Comparison of ENCODE assay signal across 8 cellular contexts in the genomic region with DNA sequence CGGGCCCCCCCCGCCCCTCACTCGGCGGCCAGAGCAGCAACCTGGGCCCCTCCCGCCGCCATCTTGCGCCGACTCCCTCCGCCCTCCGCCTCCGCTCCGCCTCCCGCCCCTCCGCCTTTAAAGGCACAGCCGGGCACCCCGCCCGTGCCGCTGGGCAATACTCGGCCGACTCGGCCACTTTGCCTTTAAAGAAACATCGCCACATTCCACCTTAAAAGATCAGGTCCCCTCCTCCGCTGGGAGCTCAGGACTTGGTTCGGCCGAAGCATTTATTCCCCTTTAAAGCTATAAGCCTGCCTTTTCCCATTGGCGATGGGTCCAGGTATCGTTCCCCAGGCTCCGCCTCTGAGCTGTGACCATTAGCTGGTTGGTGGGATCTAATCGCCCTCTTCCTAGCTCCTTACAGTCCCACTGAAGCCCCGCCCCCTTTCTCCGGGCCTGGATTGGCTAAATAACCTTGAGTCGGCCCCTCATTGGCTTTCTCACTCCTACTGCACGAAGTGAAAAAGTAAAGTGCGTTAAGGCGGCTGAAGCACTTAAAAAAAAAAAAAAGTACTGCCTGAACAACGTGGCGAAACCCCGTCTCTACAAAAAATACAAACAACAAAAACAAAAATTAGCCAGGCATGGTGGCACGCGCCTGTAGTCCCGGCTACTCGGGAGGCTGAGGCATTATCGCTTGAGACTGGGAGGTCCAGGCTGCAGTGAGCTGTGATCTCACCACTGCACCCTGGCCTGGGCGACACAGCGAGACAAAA. TPM values are rescaled to one million over a fixed set of nuclear protein-coding genes. Genes with fewer than 3 reads are reported as not detected.
A peak's percentile ranks its signal among the peaks of the same experiment; 100 is the strongest.
DNase-seq lines count a peak whose midpoint lies in the region; ATAC-seq and TF ChIP-seq lines count a peak whose summit lies in the region.

A gene with protein sequence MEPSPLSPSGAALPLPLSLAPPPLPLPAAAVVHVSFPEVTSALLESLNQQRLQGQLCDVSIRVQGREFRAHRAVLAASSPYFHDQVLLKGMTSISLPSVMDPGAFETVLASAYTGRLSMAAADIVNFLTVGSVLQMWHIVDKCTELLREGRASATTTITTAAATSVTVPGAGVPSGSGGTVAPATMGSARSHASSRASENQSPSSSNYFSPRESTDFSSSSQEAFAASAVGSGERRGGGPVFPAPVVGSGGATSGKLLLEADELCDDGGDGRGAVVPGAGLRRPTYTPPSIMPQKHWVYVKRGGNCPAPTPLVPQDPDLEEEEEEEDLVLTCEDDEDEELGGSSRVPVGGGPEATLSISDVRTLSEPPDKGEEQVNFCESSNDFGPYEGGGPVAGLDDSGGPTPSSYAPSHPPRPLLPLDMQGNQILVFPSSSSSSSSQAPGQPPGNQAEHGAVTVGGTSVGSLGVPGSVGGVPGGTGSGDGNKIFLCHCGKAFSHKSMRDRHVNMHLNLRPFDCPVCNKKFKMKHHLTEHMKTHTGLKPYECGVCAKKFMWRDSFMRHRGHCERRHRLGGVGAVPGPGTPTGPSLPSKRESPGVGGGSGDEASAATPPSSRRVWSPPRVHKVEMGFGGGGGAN (minus strand): TSS at position 77 of the 758 bp plus-strand sequence. CDS start 828 bp downstream, outside the sequence.

- peaks cover 84% of the 10 kb centered on the region for H3K4me1 Mint-ChIP-seq in activated B cell treated with CpG ODN at 0.5 μM for 24 hours

- no peaks in the 10 kb centered on the region for H3K27me3 ChIP-seq in ACC112 (ENCODE audit: insufficient read depth, low read length)

- peak within 1 kb of the TSS; percentile 83 for H3K4me3 ChIP-seq in ACC112 (ENCODE audit: low read depth, low read length)

- H3K9me3 Mint-ChIP-seq in activated B cell treated with CpG ODN at 0.5 μM for 24 hours: no peaks in the 10 kb centered on the region

- no peak for TF ChIP-seq CTCF in activated B cell treated with CpG ODN at 0.5 μM for 24 hours (IDR thresholded peaks at IDR 0.05)

- peak; percentile 98 for DNase-seq in NCI-H345 (lab: John Stamatoyannopoulos, UW)
- peak; percentile 91 for DNase-seq in activated B cell treated with CpG ODN at 0.5 μM for 24 hours
- peak; percentile 96 for DNase-seq in central memory CD4-positive, alpha-beta T cell
- DNase-seq in inferior parietal cortex (ENCODE audit: extremely low spot score): peak; percentile 98
- peak; percentile 89 to 97 for DNase-seq in stimulated activated CD4-positive, alpha-beta T cell treated with anti-CD3 and anti-CD28 coated beads, Interleukin-12 subunit alpha, Interleukin-12 subunit beta, amount 100 ng/mL, for 24 hours (ENCODE audit: low read depth in 2 of 2)

- peaks cover 46% of the 10 kb centered on the region for H3K4me1 ChIP-seq in ACC112 (ENCODE audit: control insufficient read depth, insufficient read depth, low read length, unreplicated experiment)

- peaks cover 72% of the 10 kb centered on the region for H3K36me3 Mint-ChIP-seq in activated B cell treated with CpG ODN at 0.5 μM for 24 hours (ENCODE audit: low read depth)

- H3K27ac ChIP-seq in ACC112 (ENCODE audit: low read depth, low read length): peak within 1 kb of the TSS; percentile 77

- peaks cover 10% of the 10 kb centered on the region; the same call in 1 of the 2 replicates for H3K36me3 ChIP-seq in ACC112 (ENCODE audit: insufficient read depth, low read length)

- POLR2A ChIA-PET in activated B cell treated with CpG ODN at 0.5 μM for 24 hours (lab: Charles Lee): interaction anchor here (0.5 to 3.5 kb wide), 40 partner anchors 8 to 1819 kb away, joined by 3 to 102 read pairs (median 4); a partner anchor contains a TSS

- peak within 1 kb of the TSS; percentile 98 for H3K27ac Mint-ChIP-seq in activated B cell treated with CpG ODN at 0.5 μM for 24 hours

- CTCF ChIA-PET in activated B cell treated with CpG ODN at 0.5 μM for 24 hours (lab: Charles Lee): interaction anchor here (0.6 to 2.5 kb wide), 4 partner anchors 18 to 41 kb away, joined by 3 to 15 read pairs (median 6); a partner anchor contains a TSS

- no peak within 1 kb of the TSS for H2AFZ ChIP-seq in ACC112 (ENCODE audit: low read length, unreplicated experiment)

- peaks cover 54% of the 10 kb centered on the region for H3K79me2 ChIP-seq in ACC112 (ENCODE audit: control insufficient read depth, insufficient read depth, low read length, unreplicated experiment)

- H3K4me3 Mint-ChIP-seq in activated B cell treated with CpG ODN at 0.5 μM for 24 hours: peak within 1 kb of the TSS; percentile 99

- H3K27me3 Mint-ChIP-seq in activated B cell treated with CpG ODN at 0.5 μM for 24 hours: no peaks in the 10 kb centered on the region

- ATAC-seq in GM18873 (IDR thresholded peaks at IDR 0.05; ENCODE audit: low FRiP score, unreplicated experiment) (peak; percentile 44), HG03159 (IDR thresholded peaks at IDR 0.05; ENCODE audit: unreplicated experiment) (peak; percentile 51), activated B cell treated with CpG ODN at 0.5 μM for 24 hours (ENCODE audit: low read depth) (peak; percentile 59)

- intact Hi-C loops in activated B cell treated with CpG ODN at 0.5 μM for 24 hours (cut with micrococcal nuclease): loop anchor here (1.0 to 5.0 kb wide), 2 partner anchors 73 to 346 kb away; a partner anchor contains a TSS

RNA-seq across cellular contexts. Expression of the gene that starts here (rescaled TPM):
- total RNA-seq in activated B cell treated with CpG ODN at 0.5 μM for 24 hours: 31.6 and 31.8 TPM in 2 replicates

Comparison
In these comparisons a context has a peak if more than half of its experiments do, and no peak if none do; other contexts are left out.
1. Peak in every context shown above with its lines: DNase-seq, ATAC-seq, H3K4me3 ChIP-seq and H3K27ac ChIP-seq.